Comparison of ENCODE assay signal across 1 cellular context in the genomic region with DNA sequence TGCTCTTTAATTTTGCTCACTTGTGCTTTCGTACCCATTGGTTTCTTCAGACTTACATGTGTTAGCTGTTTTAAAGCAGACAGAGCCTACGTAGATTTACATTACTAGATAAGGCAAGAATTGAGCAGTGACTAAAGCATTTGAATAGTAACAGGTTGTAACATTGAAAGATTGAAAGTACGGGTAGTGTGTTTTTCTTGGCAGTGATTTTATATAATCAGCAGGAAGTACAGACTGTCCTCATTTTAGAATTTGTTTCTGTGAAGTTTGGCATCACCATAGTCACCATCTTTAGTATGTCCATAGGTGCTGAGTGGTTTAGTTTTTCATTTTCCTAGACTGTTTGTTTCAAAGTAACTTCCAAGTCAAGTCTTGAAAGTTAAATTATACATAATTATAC.
TF ChIP-seq lines count a peak whose summit lies in the region.

No MANE protein-coding gene starts in this region.

TF ChIP-seq in A549, 52 proteins besides CTCF, POLR2A, EP300 and RAD21 (continued from another document):
- TF ChIP-seq, protein P1, sequence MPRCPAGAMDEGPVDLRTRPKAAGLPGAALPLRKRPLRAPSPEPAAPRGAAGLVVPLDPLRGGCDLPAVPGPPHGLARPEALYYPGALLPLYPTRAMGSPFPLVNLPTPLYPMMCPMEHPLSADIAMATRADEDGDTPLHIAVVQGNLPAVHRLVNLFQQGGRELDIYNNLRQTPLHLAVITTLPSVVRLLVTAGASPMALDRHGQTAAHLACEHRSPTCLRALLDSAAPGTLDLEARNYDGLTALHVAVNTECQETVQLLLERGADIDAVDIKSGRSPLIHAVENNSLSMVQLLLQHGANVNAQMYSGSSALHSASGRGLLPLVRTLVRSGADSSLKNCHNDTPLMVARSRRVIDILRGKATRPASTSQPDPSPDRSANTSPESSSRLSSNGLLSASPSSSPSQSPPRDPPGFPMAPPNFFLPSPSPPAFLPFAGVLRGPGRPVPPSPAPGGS (IDR thresholded peaks at IDR 0.05): no peak
- TF ChIP-seq ATOH8 (CRISPR knock-in tag; IDR thresholded peaks at IDR 0.05; ENCODE audit: low read depth): no peak
- TF ChIP-seq, protein P2, sequence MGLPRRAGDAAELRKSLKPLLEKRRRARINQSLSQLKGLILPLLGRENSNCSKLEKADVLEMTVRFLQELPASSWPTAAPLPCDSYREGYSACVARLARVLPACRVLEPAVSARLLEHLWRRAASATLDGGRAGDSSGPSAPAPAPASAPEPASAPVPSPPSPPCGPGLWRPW (IDR thresholded peaks at IDR 0.05): no peak
- TF ChIP-seq MAZ (IDR thresholded peaks at IDR 0.05; ENCODE audit: borderline replicate concordance, low read depth, low read length): no peak
- TF ChIP-seq ZC3H11A (IDR thresholded peaks at IDR 0.05): no peak
- no peak for TF ChIP-seq HDAC2 (IDR thresholded peaks at IDR 0.05)
- TF ChIP-seq MAFK (IDR thresholded peaks at IDR 0.05; ENCODE audit: partially characterized antibody): no peak
- no peak for TF ChIP-seq CHD4 (IDR thresholded peaks at IDR 0.05; ENCODE audit: borderline replicate concordance)
- no peak for TF ChIP-seq BHLHE40 (IDR thresholded peaks at IDR 0.05; ENCODE audit: low read depth, low read length)
- TF ChIP-seq FOXS1 (CRISPR knock-in tag; IDR thresholded peaks at IDR 0.05): no peak
- TF ChIP-seq CBX2 (IDR thresholded peaks at IDR 0.05; ENCODE audit: borderline replicate concordance, low read depth): no peak
- TF ChIP-seq CEBPB (IDR thresholded peaks at IDR 0.05): no peak
- TF ChIP-seq JUN (IDR thresholded peaks at IDR 0.05): no peak
- no peak for TF ChIP-seq HOXB13 (CRISPR knock-in tag; IDR thresholded peaks at IDR 0.05; ENCODE audit: low read depth)
- no peak for TF ChIP-seq RFX5 (IDR thresholded peaks at IDR 0.05)
- TF ChIP-seq PHF8 (IDR thresholded peaks at IDR 0.05; ENCODE audit: borderline replicate concordance, low read depth): no peak
